Comparison of ENCODE assay signal across 8 cellular contexts in genomic region chr11:35662649-35663407, GRCh38. TPM values are rescaled to one million over a fixed set of nuclear protein-coding genes. Genes with fewer than 3 reads are reported as not detected.
A peak's percentile ranks its signal among the peaks of the same experiment; 100 is the strongest.
DNase-seq lines count a peak whose midpoint lies in the region; ATAC-seq and TF ChIP-seq lines count a peak whose summit lies in the region.

TSS of gene TRIM44 (plus strand) at chr11:35662775. CDS start at chr11:35663112, 337 bp downstream.

- no peaks in the 10 kb centered on the region for H3K27me3 ChIP-seq in uterus

- peak; percentile 97 for ATAC-seq in left ventricle myocardium superior

- TF ChIP-seq CTCF in HFFc6 (IDR thresholded peaks at IDR 0.05) (no peak), uterus (IDR thresholded peaks at IDR 0.05) (no peak)

- H3K9me3 ChIP-seq in uterus: peaks cover 0 to 17% of the 10 kb centered on the region in 2 donors

- TF ChIP-seq POLR2A in GM10847 (IDR thresholded peaks at IDR 0.05; ENCODE audit: extremely low read depth, insufficient read length) (peak; percentile 42), uterus (IDR thresholded peaks at IDR 0.05) (peak in 1 of 2 donors; percentile 61)

- peak within 1 kb of the TSS; percentile 76 to 78 for H3K4me3 ChIP-seq in uterus

- peaks cover 0 to 5% of the 10 kb centered on the region in 2 donors for H3K4me1 ChIP-seq in uterus

- peak within 1 kb of the TSS; percentile 84 to 92 for H3K27ac ChIP-seq in uterus

- no peaks in the 10 kb centered on the region for H3K27me3 Mint-ChIP-seq in HFFc6 (ENCODE audit: insufficient read depth)
- peaks cover 19% of the 10 kb centered on the region for H3K27me3 Mint-ChIP-seq in T-helper 1 cell treated with Interleukin-12 subunit alpha and Interleukin-12 subunit beta and Interleukin-4 antibody, amounts not matched to agents 30 μg/mL and 1 μg/mL, for 36 hours (ENCODE audit: low read depth)

- intact Hi-C loops in left ventricle myocardium superior (cut with micrococcal nuclease) (no loop called here), uterus (cut with DNase I; ENCODE audit: low total_unique reads) (no loop called here)

- H3K27ac Mint-ChIP-seq in HFFc6: peak within 1 kb of the TSS; percentile 93
- H3K27ac Mint-ChIP-seq in T-helper 1 cell treated with Interleukin-12 subunit alpha and Interleukin-12 subunit beta and Interleukin-4 antibody, amounts not matched to agents 30 μg/mL and 1 μg/mL, for 36 hours: peak within 1 kb of the TSS; percentile 88

- peaks cover 56% of the 10 kb centered on the region for H3K4me1 Mint-ChIP-seq in HFFc6 (ENCODE audit: low read depth)
- H3K4me1 Mint-ChIP-seq in T-helper 1 cell treated with Interleukin-12 subunit alpha and Interleukin-12 subunit beta and Interleukin-4 antibody, amounts not matched to agents 30 μg/mL and 1 μg/mL, for 36 hours (ENCODE audit: low read depth): peaks cover 26% of the 10 kb centered on the region

- peak; percentile 74 for DNase-seq in HFFc6
- DNase-seq in NCI-H1092 (lab: John Stamatoyannopoulos, UW): peak; percentile 49
- peak; percentile 66 for DNase-seq in amniotic stem cell (lab: John Stamatoyannopoulos, UW)
- peak; percentile 91 for DNase-seq in left ventricle myocardium superior
- peak; percentile 47 for DNase-seq in pulmonary artery endothelial cell (ENCODE audit: low read depth, low spot score)
- DNase-seq in uterus: peak; percentile 80 to 82

- H3K9me3 Mint-ChIP-seq in HFFc6: peaks cover 43% of the 10 kb centered on the region
- peaks cover 36% of the 10 kb centered on the region for H3K9me3 Mint-ChIP-seq in T-helper 1 cell treated with Interleukin-12 subunit alpha and Interleukin-12 subunit beta and Interleukin-4 antibody, amounts not matched to agents 30 μg/mL and 1 μg/mL, for 36 hours

- no peaks in the 10 kb centered on the region for H3K36me3 ChIP-seq in uterus

- H3K4me3 Mint-ChIP-seq in HFFc6: peak within 1 kb of the TSS; percentile 94
- H3K4me3 Mint-ChIP-seq in T-helper 1 cell treated with Interleukin-12 subunit alpha and Interleukin-12 subunit beta and Interleukin-4 antibody, amounts not matched to agents 30 μg/mL and 1 μg/mL, for 36 hours: peak within 1 kb of the TSS; percentile 93

- H3K36me3 Mint-ChIP-seq in HFFc6 (ENCODE audit: low read depth): peaks cover 47% of the 10 kb centered on the region
- H3K36me3 Mint-ChIP-seq in T-helper 1 cell treated with Interleukin-12 subunit alpha and Interleukin-12 subunit beta and Interleukin-4 antibody, amounts not matched to agents 30 μg/mL and 1 μg/mL, for 36 hours (ENCODE audit: low read depth): peaks cover 31% of the 10 kb centered on the region

RNA-seq across cellular contexts. Expression of gene TRIM44, which starts in this region (rescaled TPM):
- 10 to 100 TPM; 56.7 to 65.0 (median 60.1) TPM for total RNA-seq in HFFc6 (2021; fragmentation: NEBNext Ultra II Directional; extraction: Animal tissue kit (Norgen Biotek cat#: 25700))
- 38.5 TPM for total RNA-seq in left ventricle myocardium superior
- 21.5 and 30.2 TPM in 2 replicates for total RNA-seq in pulmonary artery endothelial cell
- total RNA-seq in uterus: 10 to 100 TPM; 16.1 to 65.3 (median 40.4) TPM

Comparison
In these comparisons a context has a peak if more than half of its experiments do, and no peak if none do; other contexts are left out.
1. Peak in every context shown above with its lines: DNase-seq, ATAC-seq, H3K4me3 ChIP-seq and H3K27ac ChIP-seq.